In genomic region chr6:35026434-35027222, GRCh38 we compare ENCODE assay signal across 15 cellular contexts.
DNase-seq lines count a peak whose midpoint lies in the region; TF ChIP-seq lines count a peak whose summit lies in the region.
"Had no signal": no experiment of that assay in that cellular context is flagged by ENCODE, and none has a peak within 500 bp of the region (broad histone marks: within the 10 kb centered on the region; RNA-seq: fewer than 3 reads in every experiment).

No MANE protein-coding gene starts in this region.

- POLR2A ChIA-PET in PC-9 (lab: Charles Lee; ENCODE audit: unreplicated experiment), result interaction anchor here (0.5 to 0.9 kb wide), 5 partner anchors 14 to 757 kb away, joined by 3 to 6 read pairs (median 5); partner anchors contain the start of gene ZNF76

- H3K79me2 ChIP-seq in PC-9 (ENCODE audit: low read depth), result 0 out of 2 replicates have a peak, but pooled peaks cover 3% of the 10 kb centered on the region
- no peaks in the 10 kb centered on the region for H3K79me2 ChIP-seq in osteoblast (ENCODE audit: insufficient read depth, low read length)

- H3K4me1 Mint-ChIP-seq in Calu3 (ENCODE audit: low read depth, unreplicated experiment), result peaks cover 32% of the 10 kb centered on the region

- no peak overlapping the region for H3K4me3 ChIP-seq in PC-9
- H3K4me3 ChIP-seq in rectal smooth muscle tissue (ENCODE audit: low read length), result no peak overlapping the region
- no peak overlapping the region for H3K4me3 ChIP-seq in osteoblast (ENCODE audit: insufficient read depth, low read length)
- H3K4me3 ChIP-seq: body of pancreas had no signal

- H3K36me3 ChIP-seq in PC-9 (ENCODE audit: low read depth) (no peaks in the 10 kb centered on the region), rectal smooth muscle tissue (ENCODE audit: control insufficient read depth, insufficient read depth, low read length) (no peaks in the 10 kb centered on the region), osteoblast (ENCODE audit: insufficient read depth, low read length) (no peaks in the 10 kb centered on the region)

- CTCF ChIA-PET in Calu3 (lab: Charles Lee), result interaction anchor here (1.1 to 1.4 kb wide), 5 partner anchors 9 to 125 kb away, joined by 3 to 5 read pairs (median 4); no protein-coding TSS in a partner anchor
- CTCF ChIA-PET in PC-9 (lab: Charles Lee), result interaction anchor here (0.5 to 0.8 kb wide), 2 partner anchors 53 to 112 kb away, joined by 3 to 7 read pairs; no protein-coding TSS in a partner anchor

- no TSS peak for BruUV-seq in Calu3 (replicated peaks; lab: Mats Ljungman, UMichigan)
- no TSS peak for BruUV-seq in PC-9 (replicated peaks; lab: Mats Ljungman, UMichigan)

- DNase-seq in Calu3 (peak; percentile 34), PC-9 (peak; percentile 46 to 47), epithelial cell of prostate (ENCODE audit: low read depth, low spot score) (peak; percentile 72), osteoblast (ENCODE audit: insufficient read length, low spot score, missing footprints) (no peak), NCI-H524 (lab: John Stamatoyannopoulos, UW) (no peak), H4 (ENCODE audit: low spot score) (no peak), SW 1271 (lab: John Stamatoyannopoulos, UW) (no peak)
- DNase-seq: body of pancreas; DMS79 treated with DMSO at 0.1 percent for 48 hours; NCI-H1048; NCI-H524 treated with DMSO at 0.1 percent for 48 hours; SIG-M5; stimulated activated CD4-positive, alpha-beta T cell treated with anti-CD3 and anti-CD28 coated beads, Interleukin-4, amount 100 ng/mL, for 4 hours had no signal

- H3K27ac ChIP-seq in PC-9 (peak overlapping the region; percentile 91), epithelial cell of prostate (peak overlapping the region; percentile 84), rectal smooth muscle tissue (ENCODE audit: low read depth, low read length) (peak overlapping the region; percentile 72), osteoblast (ENCODE audit: low read depth, low read length) (no peak overlapping the region)
- H3K27ac ChIP-seq: body of pancreas had no signal

- H3K9me3 Mint-ChIP-seq in Calu3 (ENCODE audit: low read depth, unreplicated experiment), result no peaks in the 10 kb centered on the region
- H3K9me3 Mint-ChIP-seq: WTC11 had no signal

- no peaks in the 10 kb centered on the region for H3K9me2 ChIP-seq in PC-9 (ENCODE audit: insufficient read depth)

- TF ChIP-seq CTCF in Calu3 (IDR thresholded peaks at IDR 0.05; ENCODE audit: unreplicated experiment) (no peak), PC-9 (conservative IDR thresholded peaks at IDR 0.05) (no peak), osteoblast (IDR thresholded peaks at IDR 0.05; ENCODE audit: extremely low read depth, low read depth, low read length) (no peak)

- no peaks in the 10 kb centered on the region for H3K27me3 Mint-ChIP-seq in Calu3 (ENCODE audit: unreplicated experiment)

- H3K9me3 ChIP-seq in PC-9 (ENCODE audit: insufficient read depth, low read depth) (no peaks in the 10 kb centered on the region), osteoblast (ENCODE audit: low read depth, low read length) (no peaks in the 10 kb centered on the region)
- H3K9me3 ChIP-seq: body of pancreas had no signal

- H3K36me3 Mint-ChIP-seq in Calu3 (ENCODE audit: insufficient read depth, unreplicated experiment), result no peaks in the 10 kb centered on the region

- intact Hi-C loops in Calu3 (cut with micrococcal nuclease; ENCODE audit: unreplicated experiment), result no loop called here
- intact Hi-C loops in PC-9 (cut with micrococcal nuclease; ENCODE audit: unreplicated experiment), result no loop called here

- H3K27me3 ChIP-seq in PC-9 (ENCODE audit: insufficient read depth, low read depth), result no peaks in the 10 kb centered on the region
- H3K27me3 ChIP-seq in rectal smooth muscle tissue (ENCODE audit: control insufficient read depth, insufficient read depth, low read length), result no peaks in the 10 kb centered on the region
- H3K27me3 ChIP-seq in osteoblast (ENCODE audit: insufficient read depth, low read length), result no peaks in the 10 kb centered on the region
- H3K27me3 ChIP-seq: body of pancreas had no signal

- H3K4me2 ChIP-seq in PC-9, result peak overlapping the region; percentile 57
- H3K4me2 ChIP-seq in osteoblast (ENCODE audit: insufficient read depth, low read length), result no peak overlapping the region

- H3K9ac ChIP-seq in rectal smooth muscle tissue (ENCODE audit: low read length), result no peak overlapping the region

- H2AFZ ChIP-seq in PC-9, result no peak overlapping the region
- H2AFZ ChIP-seq in osteoblast (ENCODE audit: low read length), result no peak overlapping the region

- H3F3A ChIP-seq in PC-9 (ENCODE audit: insufficient read depth, low read depth), result peaks cover 24% of the 10 kb centered on the region; the same call in 1 of the 2 replicates

- no peak overlapping the region for H3K27ac Mint-ChIP-seq in Calu3 (ENCODE audit: unreplicated experiment)

- H4K20me1 ChIP-seq in PC-9 (ENCODE audit: insufficient read depth) (no peaks in the 10 kb centered on the region), osteoblast (ENCODE audit: insufficient read depth, low read length) (no peaks in the 10 kb centered on the region)

- H3K4me1 ChIP-seq in PC-9 (replicated peaks; ENCODE audit: insufficient read depth) (peaks cover 34% of the 10 kb centered on the region), rectal smooth muscle tissue (ENCODE audit: control insufficient read depth, insufficient read depth, low read length) (peaks cover 50% of the 10 kb centered on the region), osteoblast (ENCODE audit: insufficient read depth, low read length) (peaks cover 18% of the 10 kb centered on the region)

- no peak overlapping the region for H3K4me3 Mint-ChIP-seq in Calu3 (ENCODE audit: low read depth, unreplicated experiment)
- H3K4me3 Mint-ChIP-seq: WTC11 had no signal

Comparison
In these comparisons a context has a peak if more than half of its experiments do, and no peak if none do; other contexts are left out.
1. DNase-seq: peak in Calu3 (single experiment), PC-9 (2 of 2) and epithelial cell of prostate (single experiment); none in osteoblast (single experiment), NCI-H524 (0 of 2), H4 (single experiment) and SW 1271 (0 of 2).